34 cellular contexts compared by ENCODE assay signal in the genomic region with DNA sequence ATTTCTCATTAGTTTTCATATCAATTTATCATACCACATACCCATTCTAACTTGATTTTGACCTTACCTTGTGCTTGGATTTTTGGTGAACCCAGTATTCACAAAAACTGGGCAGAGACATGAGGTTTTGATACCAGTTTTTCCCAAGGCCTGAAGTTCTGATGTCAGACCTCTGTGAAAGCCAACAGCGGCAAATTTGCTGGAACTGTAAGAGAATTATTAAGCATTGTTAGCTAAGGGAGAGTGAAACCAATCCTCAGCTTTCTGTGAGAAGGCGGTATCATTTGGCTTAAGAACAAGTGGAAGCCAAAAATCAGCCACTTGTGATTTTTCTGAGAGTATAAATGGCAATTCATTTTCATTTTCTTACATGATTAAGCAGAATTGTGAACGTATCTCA. TPM values are rescaled to one million over a fixed set of nuclear protein-coding genes. Genes with fewer than 3 reads are reported as not detected.
"Had no signal": no experiment of that assay in that cellular context is flagged by ENCODE, and none has a peak within 500 bp of the region (broad histone marks: within the 10 kb centered on the region; RNA-seq: fewer than 3 reads in every experiment).

No MANE protein-coding gene starts in this region.

- ATAC-seq: activated CD8-positive, alpha-beta memory T cell treated with anti-CD3 and anti-CD28 coated beads, Interleukin-2, amount 10 ng/mL, durations not matched to agents 7 days and 5 days; activated naive CD8-positive, alpha-beta T cell treated with anti-CD3 and anti-CD28 coated beads, Interleukin-2, amount 50 U/mL, for 24 hours; PC-3 had no signal

- H3K4me3 ChIP-seq: MG63, Peyer's patch had no signal

- H3K36me3 ChIP-seq: brain microvascular endothelial cell, MG63, Peyer's patch had no signal

- H3K27me3 ChIP-seq: brain microvascular endothelial cell, MG63, Peyer's patch had no signal

- H3K9me3 ChIP-seq: MG63, Peyer's patch had no signal

- DNase-seq: activated B cell treated with CpG ODN at 0.5 μM for 24 hours; activated CD4-positive, alpha-beta memory T cell treated with anti-CD3 and anti-CD28 coated beads, Interleukin-2, amount 10 ng/mL, durations not matched to agents 7 days and 5 days; activated CD4-positive, alpha-beta T cell treated with anti-CD3 and anti-CD28 coated beads for 4 hours; activated CD4-positive, alpha-beta T cell treated with anti-CD3 and anti-CD28 coated beads, Interleukin-2, amount 50 U/mL, for 1 hour; activated CD4-positive, CD25-positive, alpha-beta regulatory T cell treated with anti-CD3 and anti-CD28 coated beads, Interleukin-2, amount 50 U/mL, for 72 hours; activated CD8-positive, alpha-beta memory T cell treated with anti-CD3 and anti-CD28 coated beads for 24 hours; activated CD8-positive, alpha-beta memory T cell treated with anti-CD3 and anti-CD28 coated beads, Interleukin-2, amount 10 ng/mL, durations not matched to agents 7 days and 5 days; activated CD8-positive, alpha-beta memory T cell treated with anti-CD3 and anti-CD28 coated beads, Interleukin-2, amount 50 U/mL, for 48 hours; activated effector memory CD4-positive, alpha-beta T cell treated with Interleukin-2 at 50 U/mL for 16 hours; activated naive CD4-positive, alpha-beta T cell treated with anti-CD3 and anti-CD28 coated beads, Interleukin-2, amount 10 ng/mL, durations not matched to agents 7 days and 5 days; activated naive CD8-positive, alpha-beta T cell treated with anti-CD3 and anti-CD28 coated beads, Interleukin-2, amount 50 U/mL, for 24 hours; activated T-cell treated with anti-CD3 and anti-CD28 coated beads, Interleukin-2, amount 50 U/mL, for 48 hours; anterior cingulate cortex; brain microvascular endothelial cell; central memory CD4-positive, alpha-beta T cell; Kasumi-1; KG1; MG63; NCI-H1048; NCI-H187 treated with DMSO at 0.1 percent for 48 hours; NCI-H2081; NCI-H345; NCI-H524 treated with DMSO at 0.1 percent for 48 hours; NK-92 treated with Interleukin-12 subunit alpha and Interleukin-12 subunit beta, amount 100 ng/mL, for 24 hours; PC-3; Peyer's patch; RPMI8226; SIG-M5; SW 1271; T-helper 1 cell; T-helper 2 cell; T-helper 9 cell had no signal

- H3K4me1 ChIP-seq: Peyer's patch had no signal

- H3K27ac ChIP-seq: brain microvascular endothelial cell, Peyer's patch, VCaP had no signal

RNA-seq across cellular contexts. Expression of gene HSD17B13, which starts 8.9 kb away (rescaled TPM):
- total RNA-seq: SK-MEL-5 had no signal
